1 cellular context compared by ENCODE assay signal in the genomic region with DNA sequence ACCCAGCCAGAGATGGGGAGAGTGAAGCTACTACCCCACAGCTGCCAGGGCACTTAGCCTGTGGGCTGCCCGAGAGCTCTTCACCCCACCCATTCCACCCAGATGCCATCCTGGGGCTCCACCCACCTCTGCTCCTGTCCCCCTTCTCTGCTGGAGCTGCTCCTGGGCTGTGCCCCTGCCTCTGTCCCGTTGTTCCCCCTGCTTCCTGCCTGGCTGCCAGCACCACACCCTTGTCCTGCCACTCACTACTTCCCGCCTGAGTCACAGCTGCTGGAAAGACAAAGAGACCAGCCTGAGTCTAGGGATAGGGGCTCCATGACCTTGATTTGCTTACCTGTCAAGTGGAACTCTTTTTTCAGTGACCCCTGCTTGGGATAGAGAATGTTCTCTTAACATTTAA.
TF ChIP-seq lines count a peak whose summit lies in the region.

No MANE protein-coding gene starts in this region.

TF ChIP-seq in IMR-90, 13 proteins besides CTCF, POLR2A, EP300 and RAD21 (continued from another document):
- no peak for TF ChIP-seq SMC3 (IDR thresholded peaks at IDR 0.05; ENCODE audit: low read depth, low read length)
- TF ChIP-seq RCOR1 (IDR thresholded peaks at IDR 0.05; ENCODE audit: insufficient replicate concordance, low read length) = no peak
- no peak for TF ChIP-seq RFX5 (IDR thresholded peaks at IDR 0.05; ENCODE audit: low read depth, low read length)
- no peak for TF ChIP-seq CHD1 (IDR thresholded peaks at IDR 0.05; ENCODE audit: low read depth, low read length)
- no peak for TF ChIP-seq MAFK (IDR thresholded peaks at IDR 0.05; ENCODE audit: low read depth, low read length)
- TF ChIP-seq MAZ (IDR thresholded peaks at IDR 0.05; ENCODE audit: borderline replicate concordance, low read depth, low read length) = no peak
- TF ChIP-seq FOS (IDR thresholded peaks at IDR 0.05; ENCODE audit: low read depth, low read length) = no peak
- no peak for TF ChIP-seq BHLHE40 (IDR thresholded peaks at IDR 0.05; ENCODE audit: low read depth, low read length)
- TF ChIP-seq, protein P1, sequence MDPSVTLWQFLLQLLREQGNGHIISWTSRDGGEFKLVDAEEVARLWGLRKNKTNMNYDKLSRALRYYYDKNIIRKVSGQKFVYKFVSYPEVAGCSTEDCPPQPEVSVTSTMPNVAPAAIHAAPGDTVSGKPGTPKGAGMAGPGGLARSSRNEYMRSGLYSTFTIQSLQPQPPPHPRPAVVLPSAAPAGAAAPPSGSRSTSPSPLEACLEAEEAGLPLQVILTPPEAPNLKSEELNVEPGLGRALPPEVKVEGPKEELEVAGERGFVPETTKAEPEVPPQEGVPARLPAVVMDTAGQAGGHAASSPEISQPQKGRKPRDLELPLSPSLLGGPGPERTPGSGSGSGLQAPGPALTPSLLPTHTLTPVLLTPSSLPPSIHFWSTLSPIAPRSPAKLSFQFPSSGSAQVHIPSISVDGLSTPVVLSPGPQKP (IDR thresholded peaks at IDR 0.05; ENCODE audit: borderline replicate concordance, low read depth, low read length) = no peak
- TF ChIP-seq CEBPB (IDR thresholded peaks at IDR 0.05; ENCODE audit: low read depth, low read length) = no peak
- TF ChIP-seq NFE2L2 (IDR thresholded peaks at IDR 0.05; ENCODE audit: low read depth, low read length) = no peak
